ENCODE assay signal across 25 cellular contexts in genomic region chr5:7391688-7392400, GRCh38. TPM values are rescaled to one million over a fixed set of nuclear protein-coding genes. Genes with fewer than 3 reads are reported as not detected.
DNase-seq lines count a peak whose midpoint lies in the region; ATAC-seq and TF ChIP-seq lines count a peak whose summit lies in the region.
"Had no signal": no experiment of that assay in that cellular context is flagged by ENCODE, and none has a peak within 500 bp of the region (broad histone marks: within the 10 kb centered on the region; RNA-seq: fewer than 3 reads in every experiment).

No MANE protein-coding gene starts in this region.

- no TSS peak for BruUV-seq in Panc1 (replicated peaks; lab: Mats Ljungman, UMichigan)

- TF ChIP-seq POLR2A in gastrocnemius medialis (IDR thresholded peaks at IDR 0.05) = no peak

- DNase-seq in Panc1 (ENCODE audit: low read depth, low spot score) = no peak
- DNase-seq in mucosa of descending colon = peak in 2 of 3 donors; percentile 31 to 33
- DNase-seq in gastrocnemius medialis = no peak
- no peak for DNase-seq in COLO829 (ENCODE audit: low spot score)
- DNase-seq: activated CD4-positive, alpha-beta T cell treated with anti-CD3 and anti-CD28 coated beads for 4 hours; activated effector memory CD4-positive, alpha-beta T cell treated with anti-CD3 and anti-CD28 coated beads, Interleukin-2, amount 50 U/mL, for 16 hours; activated naive CD8-positive, alpha-beta T cell treated with anti-CD3 and anti-CD28 coated beads, Interleukin-2, amount 10 ng/mL, durations not matched to agents 7 days and 5 days; activated T-cell treated with anti-CD3 and anti-CD28 coated beads, Interleukin-2, amount 50 U/mL, for 1 hour; GDM1; KG1; MG63; NCI-H446 treated with DMSO at 0.1 percent for 48 hours; stimulated activated naive CD4-positive, alpha-beta T cell; T-helper 2 cell had no signal

- in situ Hi-C loops in Panc1 (cut with HindIII; ENCODE audit: low pct_unique_long_range_greater_than_20kb, low sequenced_read_pairs) (no loop called here), gastrocnemius medialis (cut with MboI; ENCODE audit: low sequenced_read_pairs in 4 of 4) (loop anchor here (10.0 to 25.0 kb wide), 5 partner anchors 120 to 370 kb away; no protein-coding TSS in a partner anchor)

- H3K27ac ChIP-seq in Panc1 (ENCODE audit: low read length) (no peak overlapping the region), gastrocnemius medialis (peak overlapping the region; percentile 69 to 89 (median 86))

- H3K9me3 ChIP-seq in Panc1 (ENCODE audit: control insufficient read depth, insufficient read depth, low read depth, low read length) = no peaks in the 10 kb centered on the region
- H3K9me3 ChIP-seq in mucosa of descending colon = no peaks in the 10 kb centered on the region
- H3K9me3 ChIP-seq in gastrocnemius medialis = no peaks in the 10 kb centered on the region
- H3K9me3 ChIP-seq: MG63 had no signal

- H3K27me3 Mint-ChIP-seq in brain = peaks cover 10% of the 10 kb centered on the region

- CTCF ChIA-PET in Panc1 (lab: Charles Lee) = no interaction called here

- 0 out of 2 replicates have a peak, but pooled peaks have one; percentile 7 for ATAC-seq in Panc1
- peak; percentile 71 for ATAC-seq in mucosa of descending colon
- no peak for ATAC-seq in gastrocnemius medialis
- ATAC-seq in HG02610 (IDR thresholded peaks at IDR 0.05; ENCODE audit: unreplicated experiment) = no peak
- ATAC-seq in GM19035 (IDR thresholded peaks at IDR 0.05; ENCODE audit: unreplicated experiment) = no peak
- ATAC-seq: natural killer cell treated with Interleukin-12 subunit alpha and Interleukin-12 subunit beta and Interleukin-15 and Interleukin-18, amount 100 ng/mL, for 72 hours had no signal

- H3K4me3 ChIP-seq in Panc1 (ENCODE audit: low read depth in 2 of 2, low read length in 2 of 2) = no peak overlapping the region
- no peak overlapping the region for H3K4me3 ChIP-seq in mucosa of descending colon
- no peak overlapping the region for H3K4me3 ChIP-seq in gastrocnemius medialis
- H3K4me3 ChIP-seq: MG63 had no signal

- H3K27me3 ChIP-seq in Panc1 (ENCODE audit: control insufficient read depth, insufficient read depth, low read length) = peaks cover 8% of the 10 kb centered on the region
- no peaks in the 10 kb centered on the region for H3K27me3 ChIP-seq in gastrocnemius medialis

- POLR2A ChIA-PET in Panc1 (lab: Charles Lee) = no interaction called here

- intact Hi-C loops in Panc1 (cut with micrococcal nuclease; ENCODE audit: unreplicated experiment) (loop anchor here (2.0 to 10.0 kb wide), 2 partner anchors 131 to 353 kb away; no protein-coding TSS in a partner anchor), mucosa of descending colon (cut with DNase I, micrococcal nuclease) (no loop called here), gastrocnemius medialis (cut with DNase I; ENCODE audit: low total_unique reads) (loop anchor here (1.0 to 10.0 kb wide), 6 partner anchors 131 to 1917 kb away; no protein-coding TSS in a partner anchor)

- H3K4me3 Mint-ChIP-seq in brain = peak overlapping the region in 2 of 5 experiments; percentile 41 to 42
- H3K4me3 Mint-ChIP-seq: activated naive CD8-positive, alpha-beta T cell treated with anti-CD3 and anti-CD28 coated beads, Interleukin-2, amount 10 ng/mL, durations not matched to agents 7 days and 5 days; central memory CD8-positive, alpha-beta T cell; natural killer cell treated with Interleukin-12 subunit alpha and Interleukin-12 subunit beta and Interleukin-15 and Interleukin-18, amount 100 ng/mL, for 72 hours had no signal

- H3K9me3 Mint-ChIP-seq in brain = no peaks in the 10 kb centered on the region
- H3K9me3 Mint-ChIP-seq: central memory CD8-positive, alpha-beta T cell; natural killer cell treated with Interleukin-12 subunit alpha and Interleukin-12 subunit beta and Interleukin-15 and Interleukin-18, amount 100 ng/mL, for 72 hours had no signal

- H3K4me1 Mint-ChIP-seq in brain = peaks cover 42% of the 10 kb centered on the region
- H3K4me1 Mint-ChIP-seq: central memory CD8-positive, alpha-beta T cell had no signal

- H3K27ac Mint-ChIP-seq in brain = peak overlapping the region; percentile 16 to 85 (median 72)
- H3K27ac Mint-ChIP-seq: activated naive CD8-positive, alpha-beta T cell treated with anti-CD3 and anti-CD28 coated beads, Interleukin-2, amount 10 ng/mL, durations not matched to agents 7 days and 5 days; natural killer cell treated with Interleukin-12 subunit alpha and Interleukin-12 subunit beta and Interleukin-15 and Interleukin-18, amount 100 ng/mL, for 72 hours had no signal

- H3K36me3 Mint-ChIP-seq in brain = no peaks in the 10 kb centered on the region
- H3K36me3 Mint-ChIP-seq: activated naive CD8-positive, alpha-beta T cell treated with anti-CD3 and anti-CD28 coated beads, Interleukin-2, amount 10 ng/mL, durations not matched to agents 7 days and 5 days; natural killer cell treated with Interleukin-12 subunit alpha and Interleukin-12 subunit beta and Interleukin-15 and Interleukin-18, amount 100 ng/mL, for 72 hours had no signal

- H3K4me1 ChIP-seq in Panc1 (ENCODE audit: control insufficient read depth, insufficient read depth, low read length) = peaks cover 2% of the 10 kb centered on the region; the same call in 1 of the 2 replicates
- H3K4me1 ChIP-seq in mucosa of descending colon (ENCODE audit: low read depth) = peaks cover 6% of the 10 kb centered on the region
- H3K4me1 ChIP-seq in gastrocnemius medialis = peaks cover 4 to 16% of the 10 kb centered on the region in 2 donors
- H3K4me1 ChIP-seq: Caco-2 had no signal

- H3K36me3 ChIP-seq in Panc1 (ENCODE audit: control insufficient read depth, insufficient read depth, low read length) (no peaks in the 10 kb centered on the region), mucosa of descending colon (ENCODE audit: low read depth) (no peaks in the 10 kb centered on the region), gastrocnemius medialis (no peaks in the 10 kb centered on the region)
- H3K36me3 ChIP-seq: MG63 had no signal

- no peak for TF ChIP-seq CTCF in Panc1 (IDR thresholded peaks at IDR 0.05)
- no peak for TF ChIP-seq CTCF in brain (conservative IDR thresholded peaks at IDR 0.05)
- no peak for TF ChIP-seq CTCF in mucosa of descending colon (IDR thresholded peaks at IDR 0.05)
- no peak for TF ChIP-seq CTCF in gastrocnemius medialis (IDR thresholded peaks at IDR 0.05 in 4 of 5, conservative IDR thresholded peaks at IDR 0.05 in 1 of 5)

RNA-seq across cellular contexts. Expression of gene ADCY2, which starts 4.1 kb away (rescaled TPM):
- 0.13 TPM for total RNA-seq in Panc1 (2021; ENCODE audit: unreplicated experiment)
- 0.04 TPM for polyA plus RNA-seq in Panc1 (2012; ENCODE audit: insufficient read length)
- polyA plus RNA-seq in brain (ENCODE audit: insufficient read depth, low read depth, low replicate concordance) = 85.6 TPM
- total RNA-seq in mucosa of descending colon = 10 to 100 TPM in 1 of 3 donors, 1 to 10 TPM in 2; 1.7 to 14.8 (median 2.2) TPM
- total RNA-seq in gastrocnemius medialis = 10 to 100 TPM; 24.3 to 50.1 (median 36.5) TPM
- total RNA-seq: activated CD8-positive, alpha-beta memory T cell treated with anti-CD3 and anti-CD28 coated beads for 36 hours; activated naive CD8-positive, alpha-beta T cell treated with anti-CD3 and anti-CD28 coated beads, Interleukin-2, amount 10 ng/mL, durations not matched to agents 7 days and 5 days; Caco-2; dermis microvascular lymphatic vessel endothelial cell; HT-29; liver; natural killer cell treated with Interleukin-12 subunit alpha and Interleukin-12 subunit beta and Interleukin-15 and Interleukin-18, amount 100 ng/mL, for 72 hours; OCI-LY7 had no signal
- polyA plus RNA-seq: liver had no signal

Comparison
In these comparisons a context has a peak if more than half of its experiments do, and no peak if none do; other contexts are left out.
1. ATAC-seq: peak in Panc1 (single experiment) and mucosa of descending colon (single experiment); none in gastrocnemius medialis (0 of 2), HG02610 (single experiment) and GM19035 (single experiment).
2. DNase-seq: peak in mucosa of descending colon (2 of 3); none in Panc1 (single experiment), gastrocnemius medialis (0 of 2) and COLO829 (single experiment).
3. intact Hi-C loops: an anchor here in Panc1 (2.0 to 10.0 kb wide) and gastrocnemius medialis (1.0 to 10.0 kb wide); none called in mucosa of descending colon.